ENCODE assay signal across 1 cellular context in genomic region chr3:113695818-113696645, GRCh38.
TF ChIP-seq lines count a peak whose summit lies in the region.

USF3 (minus strand) TSS chr3:113696642; CDS start chr3:113674878, 21,764 bp downstream.

TF ChIP-seq in HepG2, 621 proteins besides CTCF, POLR2A, EP300 and RAD21 (continued from another document and continues in another):
- no peak for TF ChIP-seq ZNF407 (CRISPR knock-in tag; IDR thresholded peaks at IDR 0.05; ENCODE audit: not compliant biosample characterization)
- TF ChIP-seq MBNL3 (CRISPR knock-in tag; conservative IDR thresholded peaks at IDR 0.05): no peak
- no peak for TF ChIP-seq KLF9 (CRISPR knock-in tag; IDR thresholded peaks at IDR 0.05; ENCODE audit: low read depth)
- no peak for TF ChIP-seq SIX1 (CRISPR knock-in tag; IDR thresholded peaks at IDR 0.05; ENCODE audit: borderline replicate concordance)
- no peak for TF ChIP-seq THAP8 (CRISPR knock-in tag; IDR thresholded peaks at IDR 0.05; ENCODE audit: borderline replicate concordance)
- TF ChIP-seq ZNF703 (CRISPR knock-in tag; IDR thresholded peaks at IDR 0.05; ENCODE audit: borderline replicate concordance): no peak
- TF ChIP-seq PHF21A (CRISPR knock-in tag; IDR thresholded peaks at IDR 0.05): no peak
- 0 out of 2 replicates have a peak, but pooled peaks have one; percentile 64 for TF ChIP-seq NFAT5 (CRISPR knock-in tag; IDR thresholded peaks at IDR 0.05)
- no peak for TF ChIP-seq SNAPC4 (CRISPR knock-in tag; IDR thresholded peaks at IDR 0.05)
- TF ChIP-seq ZNF737 (CRISPR knock-in tag; IDR thresholded peaks at IDR 0.05; ENCODE audit: borderline replicate concordance): no peak
- 0 out of 2 replicates have a peak, but pooled peaks have one; percentile 45 for TF ChIP-seq ZNF329 (CRISPR knock-in tag; IDR thresholded peaks at IDR 0.05; ENCODE audit: low read depth)
- no peak for TF ChIP-seq ZNF556 (CRISPR knock-in tag; IDR thresholded peaks at IDR 0.05; ENCODE audit: borderline replicate concordance)
- TF ChIP-seq SNAPC2 (CRISPR knock-in tag; IDR thresholded peaks at IDR 0.05): no peak; the same call in 1 of the 2 replicates
- no peak for TF ChIP-seq ZNF460 (CRISPR knock-in tag; IDR thresholded peaks at IDR 0.05; ENCODE audit: borderline replicate concordance)
- TF ChIP-seq SAP130 (CRISPR knock-in tag; IDR thresholded peaks at IDR 0.05; ENCODE audit: low read depth): peak; percentile 70
- no peak for TF ChIP-seq ZBTB4 (CRISPR knock-in tag; IDR thresholded peaks at IDR 0.05; ENCODE audit: borderline replicate concordance)
- no peak for TF ChIP-seq GMEB2 (CRISPR knock-in tag; IDR thresholded peaks at IDR 0.05; ENCODE audit: low read depth)
- TF ChIP-seq YY1 (IDR thresholded peaks at IDR 0.05; ENCODE audit: insufficient read depth, insufficient replicate concordance, low read depth, low read length): no peak
- 0 out of 2 replicates have a peak, but pooled peaks have one; percentile 71 for TF ChIP-seq HBP1 (CRISPR knock-in tag; IDR thresholded peaks at IDR 0.05; ENCODE audit: low read depth)
- 0 out of 2 replicates have a peak, but pooled peaks have one; percentile 83 for TF ChIP-seq FLYWCH1 (CRISPR knock-in tag; IDR thresholded peaks at IDR 0.05)
- TF ChIP-seq GATAD2A (CRISPR knock-in tag; IDR thresholded peaks at IDR 0.05): no peak
- no peak for TF ChIP-seq ZBTB20 (CRISPR knock-in tag; IDR thresholded peaks at IDR 0.05; ENCODE audit: borderline replicate concordance, low read depth)
- TF ChIP-seq NR2F2 (IDR thresholded peaks at IDR 0.05; ENCODE audit: borderline replicate concordance, low read depth): no peak
- peak; percentile 46; the same call in 1 of the 2 replicates for TF ChIP-seq ZBTB38 (CRISPR knock-in tag; IDR thresholded peaks at IDR 0.05)
- TF ChIP-seq ZFP41 (CRISPR knock-in tag; IDR thresholded peaks at IDR 0.05; ENCODE audit: borderline replicate concordance): no peak
- no peak for TF ChIP-seq PTBP1 (IDR thresholded peaks at IDR 0.05; ENCODE audit: low read depth, low read length, poor library complexity, severe bottlenecking)
- no peak for TF ChIP-seq ZBTB21 (CRISPR knock-in tag; IDR thresholded peaks at IDR 0.05)
